ENCODE assay signal across 23 cellular contexts in genomic region chr7:129492406-129492805, GRCh38. TPM values are rescaled to one million over a fixed set of nuclear protein-coding genes. Genes with fewer than 3 reads are reported as not detected.
"Had no signal": no experiment of that assay in that cellular context is flagged by ENCODE, and none has a peak within 500 bp of the region (broad histone marks: within the 10 kb centered on the region; RNA-seq: fewer than 3 reads in every experiment).

No MANE protein-coding gene starts in this region.

- H3K9me3 Mint-ChIP-seq: activated B cell treated with CpG ODN at 0.5 μM for 24 hours; activated CD8-positive, alpha-beta T cell treated with anti-CD3 and anti-CD28 coated beads for 36 hours; activated naive CD4-positive, alpha-beta T cell treated with anti-CD3 and anti-CD28 coated beads, Interleukin-2, amount 50 U/mL, for 24 hours; brain; natural killer cell; T-cell had no signal

- H3K36me3 Mint-ChIP-seq: brain, natural killer cell, T-cell had no signal

- H3K4me3 Mint-ChIP-seq: activated B cell treated with CpG ODN at 0.5 μM for 24 hours; activated CD8-positive, alpha-beta T cell treated with anti-CD3 and anti-CD28 coated beads for 36 hours; activated naive CD4-positive, alpha-beta T cell treated with anti-CD3 and anti-CD28 coated beads, Interleukin-2, amount 50 U/mL, for 24 hours; brain; natural killer cell; T-cell had no signal

- H3K27ac ChIP-seq: prostate gland, testis, upper lobe of left lung had no signal

- H3K9me3 ChIP-seq: prostate gland, testis, upper lobe of left lung had no signal

- H3K36me3 ChIP-seq: prostate gland, upper lobe of left lung had no signal

- H3K27me3 ChIP-seq: testis, upper lobe of left lung had no signal

- DNase-seq: activated B cell treated with CpG ODN at 0.5 μM for 24 hours; activated CD4-positive, alpha-beta T cell treated with anti-CD3 and anti-CD28 coated beads for 4 hours; activated CD8-positive, alpha-beta T cell treated with anti-CD3 and anti-CD28 coated beads for 36 hours; activated T-cell treated with anti-CD3 and anti-CD28 coated beads, Interleukin-2, amount 50 U/mL, for 1 hour; aorta; erythroblast; foreskin melanocyte; kidney; midbrain; natural killer cell; stimulated activated CD4-positive, alpha-beta T cell treated with anti-CD3 and anti-CD28 coated beads, Interleukin-2, amount 100 ng/mL, for 48 hours; stimulated activated CD8-positive, alpha-beta memory T cell treated with anti-CD3 and anti-CD28 coated beads, Interleukin-4, amount 100 ng/mL, for 48 hours; T-cell; T1000; testis; upper lobe of left lung had no signal

- H3K4me3 ChIP-seq: lung, prostate gland, testis, upper lobe of left lung had no signal

- H3K27me3 Mint-ChIP-seq: activated B cell treated with CpG ODN at 0.5 μM for 24 hours, brain had no signal

- ATAC-seq: natural killer cell, SK-N-SH treated with all-trans-retinoic acid at 6 μM for 48 hours had no signal

- H3K27ac Mint-ChIP-seq: activated B cell treated with CpG ODN at 0.5 μM for 24 hours; activated CD8-positive, alpha-beta T cell treated with anti-CD3 and anti-CD28 coated beads for 36 hours; brain; natural killer cell; T-cell had no signal

- H3K4me1 Mint-ChIP-seq: brain had no signal

- H3K4me1 ChIP-seq: prostate gland, testis, upper lobe of left lung had no signal

RNA-seq across cellular contexts. Expression of gene SMKR1, which starts 9.9 kb away (rescaled TPM):
- total RNA-seq: aorta, cardiac septum, osteocyte had no signal
